1 cellular context compared by ENCODE assay signal in the genomic region with DNA sequence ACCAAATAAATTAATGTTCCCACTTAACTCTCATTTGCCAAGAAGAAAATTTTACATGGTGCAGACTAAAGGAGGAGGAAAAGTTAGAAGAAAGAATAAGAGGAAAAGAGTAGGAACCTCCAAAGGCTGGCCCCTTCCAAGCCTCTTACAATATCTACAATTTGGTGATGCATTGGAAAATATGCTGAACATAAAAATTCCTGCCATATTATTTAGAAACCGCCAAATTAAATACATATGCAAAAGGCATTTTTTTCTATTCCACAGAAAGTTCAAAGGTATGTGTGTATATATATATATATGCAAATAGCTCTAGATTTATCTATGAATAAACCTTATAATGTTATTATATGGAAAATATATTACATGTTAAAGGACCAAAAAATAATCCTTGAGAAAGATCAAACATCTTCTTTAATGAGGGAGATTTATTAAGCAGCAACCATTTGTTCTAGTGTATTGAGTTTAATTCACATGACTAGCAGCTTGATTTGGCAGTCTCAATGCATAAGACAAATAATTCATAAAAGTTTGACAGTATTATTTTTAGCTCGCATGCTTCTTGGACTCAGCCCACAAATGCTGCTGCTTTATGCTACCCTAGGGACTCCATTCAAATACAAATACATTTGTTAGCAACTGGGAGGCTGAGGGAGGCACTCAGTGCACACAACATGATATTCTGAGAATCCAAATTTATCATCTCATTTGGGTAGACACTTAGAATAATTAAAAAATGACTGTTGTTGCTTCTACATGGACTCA.
TF ChIP-seq lines count a peak whose summit lies in the region.

No MANE protein-coding gene starts in this region.

TF ChIP-seq in GM23338, 12 proteins besides CTCF, POLR2A, EP300 and RAD21 (continued from another document):
- no peak for TF ChIP-seq EZH2phosphoT487 (IDR thresholded peaks at IDR 0.05; ENCODE audit: unreplicated experiment)
- no peak for TF ChIP-seq ZNF331 (CRISPR knock-in tag; IDR thresholded peaks at IDR 0.05; ENCODE audit: low read depth)
- TF ChIP-seq NANOG (IDR thresholded peaks at IDR 0.05; ENCODE audit: borderline replicate concordance): no peak
- no peak for TF ChIP-seq POLR2AphosphoS5 (IDR thresholded peaks at IDR 0.05; ENCODE audit: low read depth)
- TF ChIP-seq, protein P1, sequence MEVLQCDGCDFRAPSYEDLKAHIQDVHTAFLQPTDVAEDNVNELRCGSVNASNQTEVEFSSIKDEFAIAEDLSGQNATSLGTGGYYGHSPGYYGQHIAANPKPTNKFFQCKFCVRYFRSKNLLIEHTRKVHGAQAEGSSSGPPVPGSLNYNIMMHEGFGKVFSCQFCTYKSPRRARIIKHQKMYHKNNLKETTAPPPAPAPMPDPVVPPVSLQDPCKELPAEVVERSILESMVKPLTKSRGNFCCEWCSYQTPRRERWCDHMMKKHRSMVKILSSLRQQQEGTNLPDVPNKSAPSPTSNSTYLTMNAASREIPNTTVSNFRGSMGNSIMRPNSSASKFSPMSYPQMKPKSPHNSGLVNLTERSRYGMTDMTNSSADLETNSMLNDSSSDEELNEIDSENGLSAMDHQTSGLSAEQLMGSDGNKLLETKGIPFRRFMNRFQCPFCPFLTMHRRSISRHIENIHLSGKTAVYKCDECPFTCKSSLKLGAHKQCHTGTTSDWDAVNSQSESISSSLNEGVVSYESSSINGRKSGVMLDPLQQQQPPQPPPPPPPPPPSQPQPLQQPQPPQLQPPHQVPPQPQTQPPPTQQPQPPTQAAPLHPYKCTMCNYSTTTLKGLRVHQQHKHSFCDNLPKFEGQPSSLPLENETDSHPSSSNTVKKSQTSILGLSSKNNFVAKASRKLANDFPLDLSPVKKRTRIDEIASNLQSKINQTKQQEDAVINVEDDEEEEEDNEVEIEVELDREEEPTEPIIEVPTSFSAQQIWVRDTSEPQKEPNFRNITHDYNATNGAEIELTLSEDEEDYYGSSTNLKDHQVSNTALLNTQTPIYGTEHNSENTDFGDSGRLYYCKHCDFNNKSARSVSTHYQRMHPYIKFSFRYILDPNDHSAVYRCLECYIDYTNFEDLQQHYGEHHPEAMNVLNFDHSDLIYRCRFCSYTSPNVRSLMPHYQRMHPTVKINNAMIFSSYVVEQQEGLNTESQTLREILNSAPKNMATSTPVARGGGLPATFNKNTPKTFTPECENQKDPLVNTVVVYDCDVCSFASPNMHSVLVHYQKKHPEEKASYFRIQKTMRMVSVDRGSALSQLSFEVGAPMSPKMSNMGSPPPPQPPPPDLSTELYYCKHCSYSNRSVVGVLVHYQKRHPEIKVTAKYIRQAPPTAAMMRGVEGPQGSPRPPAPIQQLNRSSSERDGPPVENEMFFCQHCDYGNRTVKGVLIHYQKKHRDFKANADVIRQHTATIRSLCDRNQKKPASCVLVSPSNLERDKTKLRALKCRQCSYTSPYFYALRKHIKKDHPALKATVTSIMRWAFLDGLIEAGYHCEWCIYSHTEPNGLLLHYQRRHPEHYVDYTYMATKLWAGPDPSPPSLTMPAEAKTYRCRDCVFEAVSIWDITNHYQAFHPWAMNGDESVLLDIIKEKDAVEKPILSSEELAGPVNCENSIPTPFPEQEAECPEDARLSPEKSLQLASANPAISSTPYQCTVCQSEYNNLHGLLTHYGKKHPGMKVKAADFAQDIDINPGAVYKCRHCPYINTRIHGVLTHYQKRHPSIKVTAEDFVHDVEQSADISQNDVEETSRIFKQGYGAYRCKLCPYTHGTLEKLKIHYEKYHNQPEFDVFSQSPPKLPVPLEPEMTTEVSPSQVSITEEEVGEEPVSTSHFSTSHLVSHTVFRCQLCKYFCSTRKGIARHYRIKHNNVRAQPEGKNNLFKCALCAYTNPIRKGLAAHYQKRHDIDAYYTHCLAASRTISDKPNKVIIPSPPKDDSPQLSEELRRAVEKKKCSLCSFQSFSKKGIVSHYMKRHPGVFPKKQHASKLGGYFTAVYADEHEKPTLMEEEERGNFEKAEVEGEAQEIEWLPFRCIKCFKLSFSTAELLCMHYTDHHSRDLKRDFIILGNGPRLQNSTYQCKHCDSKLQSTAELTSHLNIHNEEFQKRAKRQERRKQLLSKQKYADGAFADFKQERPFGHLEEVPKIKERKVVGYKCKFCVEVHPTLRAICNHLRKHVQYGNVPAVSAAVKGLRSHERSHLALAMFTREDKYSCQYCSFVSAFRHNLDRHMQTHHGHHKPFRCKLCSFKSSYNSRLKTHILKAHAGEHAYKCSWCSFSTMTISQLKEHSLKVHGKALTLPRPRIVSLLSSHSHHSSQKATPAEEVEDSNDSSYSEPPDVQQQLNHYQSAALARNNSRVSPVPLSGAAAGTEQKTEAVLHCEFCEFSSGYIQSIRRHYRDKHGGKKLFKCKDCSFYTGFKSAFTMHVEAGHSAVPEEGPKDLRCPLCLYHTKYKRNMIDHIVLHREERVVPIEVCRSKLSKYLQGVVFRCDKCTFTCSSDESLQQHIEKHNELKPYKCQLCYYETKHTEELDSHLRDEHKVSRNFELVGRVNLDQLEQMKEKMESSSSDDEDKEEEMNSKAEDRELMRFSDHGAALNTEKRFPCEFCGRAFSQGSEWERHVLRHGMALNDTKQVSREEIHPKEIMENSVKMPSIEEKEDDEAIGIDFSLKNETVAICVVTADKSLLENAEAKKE (CRISPR knock-in tag; IDR thresholded peaks at IDR 0.05): no peak
- TF ChIP-seq JUNB (IDR thresholded peaks at IDR 0.05; ENCODE audit: unreplicated experiment): no peak
- TF ChIP-seq, protein P2, sequence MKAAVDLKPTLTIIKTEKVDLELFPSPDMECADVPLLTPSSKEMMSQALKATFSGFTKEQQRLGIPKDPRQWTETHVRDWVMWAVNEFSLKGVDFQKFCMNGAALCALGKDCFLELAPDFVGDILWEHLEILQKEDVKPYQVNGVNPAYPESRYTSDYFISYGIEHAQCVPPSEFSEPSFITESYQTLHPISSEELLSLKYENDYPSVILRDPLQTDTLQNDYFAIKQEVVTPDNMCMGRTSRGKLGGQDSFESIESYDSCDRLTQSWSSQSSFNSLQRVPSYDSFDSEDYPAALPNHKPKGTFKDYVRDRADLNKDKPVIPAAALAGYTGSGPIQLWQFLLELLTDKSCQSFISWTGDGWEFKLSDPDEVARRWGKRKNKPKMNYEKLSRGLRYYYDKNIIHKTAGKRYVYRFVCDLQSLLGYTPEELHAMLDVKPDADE (IDR thresholded peaks at IDR 0.05): no peak
